ENCODE assay signal across 10 cellular contexts in the genomic region with DNA sequence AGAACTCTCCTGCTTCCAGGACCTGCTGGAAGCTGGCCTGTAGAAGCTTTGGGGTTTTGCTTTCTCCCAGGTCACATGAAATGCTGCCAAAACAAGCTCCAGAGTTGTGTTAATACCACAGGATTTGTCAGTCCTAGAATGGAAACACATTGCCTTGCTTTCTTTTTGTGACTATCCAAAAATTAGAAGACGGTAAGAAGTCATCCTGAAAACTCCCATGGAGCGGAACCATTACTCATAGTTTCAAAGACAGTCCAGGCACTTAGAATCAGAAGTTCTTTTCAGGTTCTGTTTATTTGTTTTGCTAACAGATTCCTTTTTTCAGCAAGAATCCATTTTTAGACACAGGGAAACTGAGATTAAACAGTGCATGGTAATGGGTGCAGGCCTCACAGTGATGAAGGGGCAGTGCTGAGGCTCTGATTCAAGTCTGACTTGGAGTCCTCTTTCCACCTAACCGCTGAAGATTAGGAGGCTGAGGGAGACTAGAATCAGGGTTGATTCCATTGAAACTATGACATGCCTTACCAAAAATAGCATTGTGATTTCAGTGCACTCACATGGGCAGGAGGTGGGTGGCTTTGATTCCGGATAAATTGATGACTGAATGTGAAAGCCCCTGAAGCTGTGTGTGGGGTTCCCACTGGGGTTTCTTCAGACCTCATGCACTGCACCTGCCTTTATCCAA.
DNase-seq lines count a peak whose midpoint lies in the region; ATAC-seq and TF ChIP-seq lines count a peak whose summit lies in the region.
"Had no signal": no experiment of that assay in that cellular context is flagged by ENCODE, and none has a peak within 500 bp of the region (broad histone marks: within the 10 kb centered on the region; RNA-seq: fewer than 3 reads in every experiment).

No MANE protein-coding gene starts in this region.

- H4K20me1 ChIP-seq in GM23248 (ENCODE audit: insufficient read depth), result no peaks in the 10 kb centered on the region

- H3K27ac ChIP-seq in GM23248, result no peak overlapping the region

- no peaks in the 10 kb centered on the region for H3K36me3 Mint-ChIP-seq in natural killer cell treated with Interleukin-12 subunit alpha and Interleukin-12 subunit beta and Interleukin-15 and Interleukin-18, amount 100 ng/mL, for 72 hours

- 0 out of 2 replicates have a peak, but pooled peaks cover 12% of the 10 kb centered on the region for H3K4me1 ChIP-seq in GM23248 (ENCODE audit: insufficient read depth)

- no peaks in the 10 kb centered on the region for H3K9me2 ChIP-seq in GM23248 (ENCODE audit: insufficient read depth)

- peaks cover 13 to 24% of the 10 kb centered on the region in 2 donors for H3K27me3 Mint-ChIP-seq in natural killer cell treated with Interleukin-12 subunit alpha and Interleukin-12 subunit beta and Interleukin-15 and Interleukin-18, amount 100 ng/mL, for 72 hours

- H3K4me3 ChIP-seq in GM06990 (replicated peaks; ENCODE audit: low read depth, low read length), result no peak overlapping the region
- H3K4me3 ChIP-seq in GM23248, result no peak overlapping the region
- no peak overlapping the region for H3K4me3 ChIP-seq in choroid plexus epithelial cell (ENCODE audit: low read depth, low read length)

- H3K27ac Mint-ChIP-seq in natural killer cell treated with Interleukin-12 subunit alpha and Interleukin-12 subunit beta and Interleukin-15 and Interleukin-18, amount 100 ng/mL, for 72 hours, result no peak overlapping the region

- H2AFZ ChIP-seq in GM23248, result no peak overlapping the region

- no peaks in the 10 kb centered on the region for H3K79me2 ChIP-seq in GM23248 (ENCODE audit: insufficient read depth)

- no peaks in the 10 kb centered on the region for H3K9me3 ChIP-seq in GM23248 (ENCODE audit: low read depth)

- TF ChIP-seq CTCF in GM06990 (IDR thresholded peaks at IDR 0.05; ENCODE audit: insufficient read depth, low read length, poor library complexity, severe bottlenecking) (no peak), choroid plexus epithelial cell (conservative IDR thresholded peaks at IDR 0.05; ENCODE audit: low read depth, low read length) (no peak), omental fat pad (IDR thresholded peaks at IDR 0.05) (no peak)

- no peaks in the 10 kb centered on the region for H3F3A ChIP-seq in GM23248 (ENCODE audit: insufficient read depth)

- H3K4me3 Mint-ChIP-seq in natural killer cell treated with Interleukin-12 subunit alpha and Interleukin-12 subunit beta and Interleukin-15 and Interleukin-18, amount 100 ng/mL, for 72 hours, result no peak overlapping the region

- H3K4me2 ChIP-seq in GM23248 (ENCODE audit: unreplicated experiment), result no peak overlapping the region

- no peaks in the 10 kb centered on the region for H3K36me3 ChIP-seq in GM06990 (ENCODE audit: control insufficient read depth, insufficient read depth, low read length)
- H3K36me3 ChIP-seq in GM23248 (ENCODE audit: low read depth), result 0 out of 2 replicates have a peak, but pooled peaks cover 4% of the 10 kb centered on the region

- no peaks in the 10 kb centered on the region for H3K9me3 Mint-ChIP-seq in natural killer cell treated with Interleukin-12 subunit alpha and Interleukin-12 subunit beta and Interleukin-15 and Interleukin-18, amount 100 ng/mL, for 72 hours

- no peak for ATAC-seq in natural killer cell treated with Interleukin-12 subunit alpha and Interleukin-12 subunit beta and Interleukin-15 and Interleukin-18, amount 100 ng/mL, for 72 hours
- ATAC-seq in omental fat pad (ENCODE audit: low FRiP score), result no peak

- DNase-seq in GM06990 (ENCODE audit: extremely low read depth, insufficient read length) (peak; percentile 66), GM23248 (peak; percentile 26), choroid plexus epithelial cell (ENCODE audit: low read depth) (peak; percentile 66), renal cortical epithelial cell (ENCODE audit: low read depth) (peak; percentile 59), iPS-NIHi7 (ENCODE audit: extremely low spot score) (no peak), EL (no peak), omental fat pad (ENCODE audit: low spot score) (no peak)
- no peak for DNase-seq in natural killer cell treated with Interleukin-12 subunit alpha and Interleukin-12 subunit beta and Interleukin-15 and Interleukin-18, amount 100 ng/mL, for 72 hours (ENCODE audit: low spot score)
- DNase-seq: mesendoderm, NCI-H1417 had no signal

- H3K27me3 ChIP-seq in GM06990 (replicated peaks; ENCODE audit: control insufficient read depth, insufficient read depth, low read length) (no peaks in the 10 kb centered on the region), GM23248 (replicated peaks; ENCODE audit: insufficient read depth) (no peaks in the 10 kb centered on the region)

- H3K4me1 Mint-ChIP-seq in natural killer cell treated with Interleukin-12 subunit alpha and Interleukin-12 subunit beta and Interleukin-15 and Interleukin-18, amount 100 ng/mL, for 72 hours (ENCODE audit: low read depth in 2 of 2), result peaks cover 8 to 13% of the 10 kb centered on the region in 2 donors

- in situ Hi-C loops in GM23248 (cut with MboI), result no loop called here

- no peak overlapping the region for H3K9ac ChIP-seq in GM23248

- 83% methylated on average over 4 of the region's 4 CpGs for WGBS in GM23248 (ENCODE audit: low coverage in 1 of 2, low lambda C conversion rate in 2 of 2, missing lambda C conversion rate in 2 of 2), 2 experiments

Comparison
In these comparisons a context has a peak if more than half of its experiments do, and no peak if none do; other contexts are left out.
1. DNase-seq: peak in GM06990 (single experiment), GM23248 (single experiment), choroid plexus epithelial cell (single experiment) and renal cortical epithelial cell (single experiment); none in iPS-NIHi7 (single experiment), natural killer cell treated with Interleukin-12 subunit alpha and Interleukin-12 subunit beta and Interleukin-15 and Interleukin-18, amount 100 ng/mL, for 72 hours (single experiment), EL (single experiment) and omental fat pad (single experiment).